In the genomic region with DNA sequence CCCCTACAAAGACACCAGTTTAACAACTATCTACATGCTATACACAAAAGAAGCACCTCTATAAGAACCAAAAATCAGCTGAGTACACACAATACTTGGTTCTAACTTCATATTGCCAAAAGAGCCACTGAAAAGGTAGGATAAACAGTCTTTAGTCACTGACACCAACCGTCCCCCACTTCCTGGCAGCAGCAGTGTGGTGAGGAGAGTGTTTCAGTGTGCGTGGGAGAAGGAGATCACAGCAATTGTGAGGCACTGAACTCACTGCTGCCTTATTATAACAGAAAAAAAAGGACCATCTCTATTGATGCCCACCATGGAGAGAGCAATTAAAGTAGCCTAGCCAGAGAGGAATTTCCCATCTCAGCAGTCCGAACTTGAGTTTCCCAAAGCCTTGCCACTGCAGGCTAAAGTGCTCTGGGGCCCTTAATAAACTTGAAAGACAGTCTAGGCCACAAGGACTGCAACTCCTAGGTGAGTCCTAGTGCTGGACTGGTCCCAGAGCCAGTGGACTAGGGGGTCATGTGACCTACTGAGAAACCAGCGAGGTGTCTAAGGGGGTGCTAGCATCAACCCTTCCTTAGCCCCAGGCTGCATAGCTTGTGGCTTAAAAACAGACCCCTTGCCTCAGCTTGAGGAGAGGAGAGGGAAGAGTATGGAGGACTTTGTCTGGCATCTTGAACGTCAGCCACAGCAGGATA, we compare ENCODE assay signal across 10 cellular contexts. TPM values are rescaled to one million over a fixed set of nuclear protein-coding genes. Genes with fewer than 3 reads are reported as not detected.
DNase-seq lines count a peak whose midpoint lies in the region; FAIRE-seq and TF ChIP-seq lines count a peak whose summit lies in the region.
"Had no signal": no experiment of that assay in that cellular context is flagged by ENCODE, and none has a peak within 500 bp of the region (broad histone marks: within the 10 kb centered on the region; RNA-seq: fewer than 3 reads in every experiment).

No MANE protein-coding gene starts in this region.

- H2AK5ac ChIP-seq in trophoblast cell (ENCODE audit: low read length) = no peak overlapping the region

- no peak overlapping the region for H3K4me3 Mint-ChIP-seq in activated T-cell treated with anti-CD3 and anti-CD28 coated beads, Interleukin-2, amount 50 U/mL, for 24 hours
- H3K4me3 Mint-ChIP-seq in type B pancreatic cell = no peak overlapping the region
- H3K4me3 Mint-ChIP-seq: endodermal cell had no signal

- H3K9me3 ChIP-seq in trophoblast cell (ENCODE audit: insufficient read depth, low read depth, low read length) = peaks cover 3% of the 10 kb centered on the region
- H3K9me3 ChIP-seq in PC-9 (ENCODE audit: insufficient read depth, low read depth) = peaks cover 13% of the 10 kb centered on the region; the same call in 1 of the 2 replicates

- no peak overlapping the region for H4K12ac ChIP-seq in trophoblast cell (ENCODE audit: low read depth, low read length)

- H4K91ac ChIP-seq in trophoblast cell (ENCODE audit: low read depth, low read length) = no peak overlapping the region

- H3F3A ChIP-seq in PC-9 (ENCODE audit: insufficient read depth, low read depth) = no peaks in the 10 kb centered on the region

- no peak overlapping the region for H2BK12ac ChIP-seq in trophoblast cell (ENCODE audit: low read length)

- FAIRE-seq in RCC 7860 (lab: Jason Lieb, UNC) = no peak

- H2BK120ac ChIP-seq in trophoblast cell (ENCODE audit: insufficient read depth, low read length, poor library complexity) = no peak overlapping the region

- H3K79me2 ChIP-seq in trophoblast cell (ENCODE audit: control insufficient read depth, insufficient read depth, low read length, poor library complexity) = no peaks in the 10 kb centered on the region
- no peaks in the 10 kb centered on the region for H3K79me2 ChIP-seq in PC-9 (ENCODE audit: low read depth)

- DNase-seq in stimulated activated naive CD4-positive, alpha-beta T cell (lab: John Stamatoyannopoulos, UW) = peak in 5 of 6 experiments; percentile 1 to 79 (median 30)
- DNase-seq in stimulated activated naive CD4-positive, alpha-beta T cell treated with Interleukin-2 at 50 U/mL for 16 hours (lab: John Stamatoyannopoulos, UW) = no peak
- DNase-seq in activated T-cell treated with anti-CD3 and anti-CD28 coated beads, Interleukin-2, amount 50 U/mL, for 24 hours = peak; percentile 38
- DNase-seq in trophoblast cell (no peak), PC-9 (no peak), RCC 7860 (ENCODE audit: low spot score) (no peak), type B pancreatic cell (ENCODE audit: extremely low spot score, unreplicated experiment) (no peak), NCI-H446 treated with DMSO at 0.1 percent for 48 hours (lab: John Stamatoyannopoulos, UW) (no peak)
- DNase-seq: endodermal cell, NCI-H1092 treated with DMSO at 0.1 percent for 48 hours had no signal

- no peak overlapping the region for H3K14ac ChIP-seq in trophoblast cell (ENCODE audit: low read length)

- POLR2A ChIA-PET in PC-9 (lab: Charles Lee; ENCODE audit: unreplicated experiment) = no interaction called here

- H4K8ac ChIP-seq in trophoblast cell (ENCODE audit: low read depth, low read length) = no peak overlapping the region

- no peak overlapping the region for H2BK5ac ChIP-seq in trophoblast cell (ENCODE audit: low read depth, low read length, poor library complexity)

- BruUV-seq in PC-9 (replicated peaks; lab: Mats Ljungman, UMichigan) = no TSS peak

- peaks cover 34% of the 10 kb centered on the region for H3K4me1 Mint-ChIP-seq in activated T-cell treated with anti-CD3 and anti-CD28 coated beads, Interleukin-2, amount 50 U/mL, for 24 hours (ENCODE audit: low read depth)
- H3K4me1 Mint-ChIP-seq in type B pancreatic cell (ENCODE audit: unreplicated experiment) = no peaks in the 10 kb centered on the region

- peak overlapping the region; percentile 61 for H3K23ac ChIP-seq in trophoblast cell (ENCODE audit: low read length)

- H3K9ac ChIP-seq in trophoblast cell (ENCODE audit: low read length) = peak overlapping the region; percentile 46

- H3K27me3 Mint-ChIP-seq in activated T-cell treated with anti-CD3 and anti-CD28 coated beads, Interleukin-2, amount 50 U/mL, for 24 hours = no peaks in the 10 kb centered on the region
- H3K27me3 Mint-ChIP-seq in type B pancreatic cell = no peaks in the 10 kb centered on the region

- no peak overlapping the region for H3K4me3 ChIP-seq in trophoblast cell (ENCODE audit: low read depth, low read length)
- no peak overlapping the region for H3K4me3 ChIP-seq in PC-9

- intact Hi-C loops in PC-9 (cut with micrococcal nuclease; ENCODE audit: unreplicated experiment) = no loop called here

- H3K36me3 Mint-ChIP-seq in activated T-cell treated with anti-CD3 and anti-CD28 coated beads, Interleukin-2, amount 50 U/mL, for 24 hours (ENCODE audit: low read depth) = peaks cover 2% of the 10 kb centered on the region
- H3K36me3 Mint-ChIP-seq in type B pancreatic cell = peaks cover 3% of the 10 kb centered on the region

- no peak for TF ChIP-seq CTCF in PC-9 (conservative IDR thresholded peaks at IDR 0.05)
- no peak for TF ChIP-seq CTCF in type B pancreatic cell (conservative IDR thresholded peaks at IDR 0.05)

- no peaks in the 10 kb centered on the region for H3K36me3 ChIP-seq in trophoblast cell (ENCODE audit: control insufficient read depth in 1 of 2, insufficient read depth in 2 of 2, low read length in 2 of 2)
- no peaks in the 10 kb centered on the region for H3K36me3 ChIP-seq in PC-9 (ENCODE audit: low read depth)

- H4K20me1 ChIP-seq in PC-9 (ENCODE audit: insufficient read depth) = no peaks in the 10 kb centered on the region

- H3K9me2 ChIP-seq in PC-9 (ENCODE audit: insufficient read depth) = no peaks in the 10 kb centered on the region

- H3K79me1 ChIP-seq in trophoblast cell (ENCODE audit: low read length) = no peaks in the 10 kb centered on the region

- no CpG with 5 or more reads among the region's 5 CpGs for WGBS in trophoblast cell (ENCODE audit: extremely low coverage, insufficient coverage, insufficient read length)

- H3K4ac ChIP-seq in trophoblast cell (ENCODE audit: low read depth, low read length) = no peak overlapping the region

- H3K4me2 ChIP-seq in trophoblast cell (ENCODE audit: low read length) = no peak overlapping the region
- H3K4me2 ChIP-seq in PC-9 = no peak overlapping the region

- H3K9me3 Mint-ChIP-seq in activated T-cell treated with anti-CD3 and anti-CD28 coated beads, Interleukin-2, amount 50 U/mL, for 24 hours = peaks cover 15% of the 10 kb centered on the region
- peaks cover 11% of the 10 kb centered on the region for H3K9me3 Mint-ChIP-seq in type B pancreatic cell

- H2AFZ ChIP-seq in trophoblast cell (ENCODE audit: insufficient read depth, low read length, poor library complexity) (no peak overlapping the region), PC-9 (no peak overlapping the region)

- CTCF ChIA-PET in PC-9 (lab: Charles Lee) = no interaction called here

- no peak overlapping the region for H3K18ac ChIP-seq in trophoblast cell (ENCODE audit: low read length)

- no peaks in the 10 kb centered on the region for H3K27me3 ChIP-seq in trophoblast cell (ENCODE audit: insufficient read depth, low read length)
- H3K27me3 ChIP-seq in PC-9 (ENCODE audit: insufficient read depth, low read depth) = no peaks in the 10 kb centered on the region

- peak overlapping the region; percentile 81 for H3K27ac Mint-ChIP-seq in activated T-cell treated with anti-CD3 and anti-CD28 coated beads, Interleukin-2, amount 50 U/mL, for 24 hours
- H3K27ac Mint-ChIP-seq in type B pancreatic cell = no peak overlapping the region

- H3K27ac ChIP-seq in trophoblast cell (ENCODE audit: low read depth, low read length) (no peak overlapping the region), PC-9 (no peak overlapping the region)

- H3K4me1 ChIP-seq in trophoblast cell (ENCODE audit: control insufficient read depth in 1 of 2, insufficient read depth in 2 of 2, low read length in 2 of 2) (no peaks in the 10 kb centered on the region), PC-9 (replicated peaks; ENCODE audit: insufficient read depth) (no peaks in the 10 kb centered on the region)

RNA-seq across cellular contexts. Expression of a gene that starts 37.1 kb away (rescaled TPM):
- polyA plus RNA-seq in trophoblast cell (2013) = not detected in 2 replicates
- not detected in 2 replicates for total RNA-seq in PC-9 (2021)
- total RNA-seq in type B pancreatic cell (ENCODE audit: low replicate concordance) = 1.5 TPM in 1 of 2 replicates, not detected in the other

Comparison
In these comparisons a context has a peak if more than half of its experiments do, and no peak if none do; other contexts are left out.
1. DNase-seq: peak in stimulated activated naive CD4-positive, alpha-beta T cell (5 of 6) and activated T-cell treated with anti-CD3 and anti-CD28 coated beads, Interleukin-2, amount 50 U/mL, for 24 hours (single experiment); none in stimulated activated naive CD4-positive, alpha-beta T cell treated with Interleukin-2 at 50 U/mL for 16 hours (single experiment), trophoblast cell (0 of 2), PC-9 (0 of 2), RCC 7860 (single experiment), type B pancreatic cell (single experiment) and NCI-H446 treated with DMSO at 0.1 percent for 48 hours (single experiment).